ENCODE assay signal across 1 cellular context in genomic region chr20:48709292-48709691, GRCh38.
TF ChIP-seq lines count a peak whose summit lies in the region.

No MANE protein-coding gene starts in this region.

TF ChIP-seq in WTC11, 78 proteins besides CTCF, POLR2A, EP300 and RAD21 (continued from another document):
- no peak for TF ChIP-seq AFF4 (CRISPR knock-in tag; IDR thresholded peaks at IDR 0.05; ENCODE audit: borderline replicate concordance)
- TF ChIP-seq TEAD1 (CRISPR knock-in tag; IDR thresholded peaks at IDR 0.05), result no peak
- TF ChIP-seq SMAD4 (CRISPR knock-in tag; IDR thresholded peaks at IDR 0.05), result no peak
- no peak for TF ChIP-seq ZNF317 (CRISPR knock-in tag; IDR thresholded peaks at IDR 0.05; ENCODE audit: borderline replicate concordance, low read depth)
- TF ChIP-seq MLX (CRISPR knock-in tag; IDR thresholded peaks at IDR 0.05), result no peak
- TF ChIP-seq NFE2L1 (CRISPR knock-in tag; IDR thresholded peaks at IDR 0.05), result no peak
- TF ChIP-seq SP1 (CRISPR knock-in tag; conservative IDR thresholded peaks at IDR 0.05), result no peak
- TF ChIP-seq SMAD3 (CRISPR knock-in tag; IDR thresholded peaks at IDR 0.05; ENCODE audit: borderline replicate concordance), result no peak
- TF ChIP-seq ZNF425 (CRISPR knock-in tag; conservative IDR thresholded peaks at IDR 0.05), result no peak
- no peak for TF ChIP-seq JUN (CRISPR knock-in tag; IDR thresholded peaks at IDR 0.05)
- TF ChIP-seq CREM (CRISPR knock-in tag; IDR thresholded peaks at IDR 0.05), result no peak
- no peak for TF ChIP-seq ETV6 (CRISPR knock-in tag; IDR thresholded peaks at IDR 0.05)
- no peak for TF ChIP-seq ZNF532 (CRISPR knock-in tag; IDR thresholded peaks at IDR 0.05; ENCODE audit: borderline replicate concordance)
